8 cellular contexts compared by ENCODE assay signal in genomic region chr16:67841198-67841815, GRCh38. TPM values are rescaled to one million over a fixed set of nuclear protein-coding genes. Genes with fewer than 3 reads are reported as not detected.
DNase-seq lines count a peak whose midpoint lies in the region; ATAC-seq, FAIRE-seq and TF ChIP-seq lines count a peak whose summit lies in the region.

No MANE protein-coding gene starts in this region.

- peaks cover 14% of the 10 kb centered on the region for H3K36me3 ChIP-seq in K562 (ENCODE audit: control insufficient read depth, insufficient read depth, low read length)
- no peaks in the 10 kb centered on the region for H3K36me3 ChIP-seq in lung (ENCODE audit: control insufficient read depth in 2 of 2, insufficient read depth in 2 of 2, low read length in 2 of 2)
- no peaks in the 10 kb centered on the region for H3K36me3 ChIP-seq in transverse colon

- H3K36me3 Mint-ChIP-seq in activated naive CD4-positive, alpha-beta T cell treated with anti-CD3 and anti-CD28 coated beads for 36 hours (ENCODE audit: low read depth): peaks cover 4% of the 10 kb centered on the region

- no peaks in the 10 kb centered on the region for H3K9me3 Mint-ChIP-seq in activated naive CD4-positive, alpha-beta T cell treated with anti-CD3 and anti-CD28 coated beads for 36 hours

- FAIRE-seq in K562 (lab: Jason Lieb, UNC): no peak

- ATAC-seq in K562 (peak; percentile 32), lung (ENCODE audit: insufficient read depth, low FRiP score) (no peak), GM19023 (IDR thresholded peaks at IDR 0.05; ENCODE audit: unreplicated experiment) (no peak)

- no peak for TF ChIP-seq CTCF in K562 (IDR thresholded peaks at IDR 0.05 in 2 of 3, conservative IDR thresholded peaks at IDR 0.05 in 1 of 3; ENCODE audit: insufficient read depth in 2 of 3, low read depth in 1 of 3, low read length in 3 of 3)
- TF ChIP-seq CTCF in lung (IDR thresholded peaks at IDR 0.05; ENCODE audit: control extremely low read depth, extremely low read depth): no peak
- no peak for TF ChIP-seq CTCF in transverse colon (IDR thresholded peaks at IDR 0.05)

- H3K4me1 ChIP-seq in K562 (replicated peaks in 1 of 2; ENCODE audit: control insufficient read depth in 2 of 2, insufficient read depth in 2 of 2, low read length in 2 of 2) (peaks cover 34 to 40% of the 10 kb centered on the region in 2 experiments), lung (ENCODE audit: control insufficient read depth in 2 of 2, insufficient read depth in 2 of 2, low read length in 2 of 2) (peaks cover 14 to 17% of the 10 kb centered on the region in 2 donors), transverse colon (peaks cover 32 to 40% (median 36%) of the 10 kb centered on the region in 4 donors)

- peak overlapping the region; percentile 99 for H3K27ac ChIP-seq in K562 (ENCODE audit: extremely low read depth, low read depth, low read length)
- H3K27ac ChIP-seq in lung (ENCODE audit: low read depth in 1 of 2, low read length in 1 of 2): peak overlapping the region; percentile 95 to 97
- H3K27ac ChIP-seq in transverse colon: peak overlapping the region; percentile 95 to 98 (median 97)

- H3K9me3 ChIP-seq in K562 (replicated peaks; ENCODE audit: control insufficient read depth, insufficient read depth, low read depth, low read length) (no peaks in the 10 kb centered on the region), lung (ENCODE audit: control insufficient read depth in 2 of 2, insufficient read depth in 1 of 2, low read length in 1 of 2) (no peaks in the 10 kb centered on the region), transverse colon (no peaks in the 10 kb centered on the region)

- TF ChIP-seq RAD21 in K562 (CRISPR knock-in tag; conservative IDR thresholded peaks at IDR 0.05 in 1 of 2, IDR thresholded peaks at IDR 0.05 in 1 of 2): no peak

- POLR2A ChIA-PET in K562 (lab: Yijun Ruan, JAX): interaction anchor here (0.7 to 1.1 kb wide), 3 partner anchors 32 to 136 kb away, joined by 3 to 4 read pairs (median 3); partner anchors contain the start of gene EDC4

- H3K27ac Mint-ChIP-seq in activated naive CD4-positive, alpha-beta T cell treated with anti-CD3 and anti-CD28 coated beads for 36 hours: peak overlapping the region; percentile 98

- H3K79me2 ChIP-seq in K562 (ENCODE audit: control insufficient read depth, insufficient read depth, low read length): peaks cover 40% of the 10 kb centered on the region

- TF ChIP-seq EP300 in K562 (IDR thresholded peaks at IDR 0.05; ENCODE audit: low read length) (no peak), transverse colon (IDR thresholded peaks at IDR 0.05; ENCODE audit: low read depth) (no peak)

- intact Hi-C loops in activated naive CD4-positive, alpha-beta T cell treated with anti-CD3 and anti-CD28 coated beads for 36 hours (cut with micrococcal nuclease): loop anchor here (5.0 kb wide), 1 partner anchor 594 kb away; the partner anchor contains the start of genes FHOD1 and SLC9A5
- intact Hi-C loops in K562 (cut with micrococcal nuclease): no loop called here
- intact Hi-C loops in transverse colon (cut with DNase I; ENCODE audit: low total_unique reads): no loop called here

- TSS peak; percentile 81 for BruUV-seq in K562 (replicated peaks; lab: Mats Ljungman, UMichigan)

- no peak for TF ChIP-seq POLR2A in K562 (conservative IDR thresholded peaks at IDR 0.05)
- no peak for TF ChIP-seq POLR2A in transverse colon (IDR thresholded peaks at IDR 0.05)

- H3K4me3 ChIP-seq in K562: peak overlapping the region; percentile 83
- H3K4me3 ChIP-seq in lung: no peak overlapping the region
- peak overlapping the region in 3 of 4 donors; percentile 51 to 83 (median 82) for H3K4me3 ChIP-seq in transverse colon

- no peak for DNase-seq in activated naive CD4-positive, alpha-beta T cell treated with anti-CD3 and anti-CD28 coated beads for 36 hours
- DNase-seq in activated naive CD4-positive, alpha-beta T cell (lab: John Stamatoyannopoulos, UW): no peak
- DNase-seq in K562 (ENCODE audit: extremely low read depth in 1 of 4, low spot score in 3 of 4) (peak in 1 of 4 experiments; percentile 37), lung (ENCODE audit: low spot score) (no peak), transverse colon (no peak), putamen (ENCODE audit: low spot score) (no peak), NOMO-1 (lab: John Stamatoyannopoulos, UW; ENCODE audit: unreplicated experiment in 2 of 2) (no peak)

- H3K27me3 Mint-ChIP-seq in activated naive CD4-positive, alpha-beta T cell treated with anti-CD3 and anti-CD28 coated beads for 36 hours (ENCODE audit: low read depth): no peaks in the 10 kb centered on the region

- peak overlapping the region; percentile 100 for H2AFZ ChIP-seq in K562 (ENCODE audit: low read depth, low read length)

- in situ Hi-C loops in K562 (cut with MboI): no loop called here
- in situ Hi-C loops in transverse colon (cut with MboI; ENCODE audit: low pct_ligation_motif_present in 1 of 4, low pct_unique_long_range_greater_than_20kb in 1 of 4, low sequenced_read_pairs in 3 of 4): no loop called here

- peaks cover 33% of the 10 kb centered on the region for H3K4me1 Mint-ChIP-seq in activated naive CD4-positive, alpha-beta T cell treated with anti-CD3 and anti-CD28 coated beads for 36 hours (ENCODE audit: low read depth)

- no peaks in the 10 kb centered on the region; the same call in 1 of the 2 replicates for H4K20me1 ChIP-seq in K562 (replicated peaks; ENCODE audit: control insufficient read depth, insufficient read depth, low read length)

- H3K27me3 ChIP-seq in K562 (ENCODE audit: control insufficient read depth in 2 of 2, insufficient read depth in 2 of 2, low read length in 2 of 2) (no peaks in the 10 kb centered on the region), lung (ENCODE audit: control insufficient read depth, insufficient read depth) (no peaks in the 10 kb centered on the region), transverse colon (no peaks in the 10 kb centered on the region)

- peak overlapping the region; percentile 91 for H3K4me3 Mint-ChIP-seq in activated naive CD4-positive, alpha-beta T cell treated with anti-CD3 and anti-CD28 coated beads for 36 hours

- peak overlapping the region; percentile 97 for H3K4me2 ChIP-seq in K562 (ENCODE audit: insufficient read depth, low read length)

- no peaks in the 10 kb centered on the region for H3K9me1 ChIP-seq in K562 (ENCODE audit: control insufficient read depth, insufficient read depth, low read length)

- 14% methylated on average over 17 of the region's 17 CpGs for WGBS in K562 (ENCODE audit: insufficient coverage, low coverage, missing lambda C conversion rate)
- 52 to 68% methylated on average over 17 of the region's 17 CpGs for WGBS in lung, 2 donors
- WGBS in transverse colon (ENCODE audit: low coverage in 1 of 2), 2 donors: 42 to 55% methylated on average over 12 to 17 of the region's 17 CpGs

- CTCF ChIA-PET in activated naive CD4-positive, alpha-beta T cell treated with anti-CD3 and anti-CD28 coated beads for 36 hours (lab: Charles Lee): interaction anchor here (0.6 to 1.5 kb wide), 5 partner anchors 25 to 239 kb away, joined by 3 to 7 read pairs (median 3); no protein-coding TSS in a partner anchor
- CTCF ChIA-PET in K562 (lab: Yijun Ruan, JAX; ENCODE audit: low intra/inter-chr PET ratio): interaction anchor here (0.7 kb wide), 1 partner anchor 24 kb away, joined by 3 read pairs; no protein-coding TSS in a partner anchor

- H3K9ac ChIP-seq in K562 (ENCODE audit: insufficient read depth in 1 of 2, low read depth in 2 of 2, low read length in 2 of 2): peak overlapping the region; percentile 94 to 98

RNA-seq across cellular contexts. Expression of gene THAP11, which starts 0.8 kb away (rescaled TPM):
- total RNA-seq in activated naive CD4-positive, alpha-beta T cell treated with anti-CD3 and anti-CD28 coated beads for 36 hours: 10 to 100 TPM; 19.9 to 20.6 TPM
- total RNA-seq in K562 (2011; cell fraction: chromatin; rRNA removed; ENCODE audit: low replicate concordance): 4.2 and 10.7 TPM in 2 replicates
- total RNA-seq in K562 (2011; cell fraction: nucleolus; rRNA removed): 12.9 and 13.3 TPM in 2 replicates
- 9.1 and 9.5 TPM in 2 replicates for total RNA-seq in K562 (2011; cell fraction: nucleoplasm; rRNA removed)
- total RNA-seq in K562 (2014; rRNA removed): 31.6 and 38.1 TPM in 2 replicates
- 12.4 and 13.5 TPM in 2 replicates for total RNA-seq in K562 (2014; rRNA removed; fragmentation: Illumina TruSeq; extraction: Trizol)
- 21.1 and 21.5 TPM in 2 replicates for total RNA-seq in K562 (2015; rRNA removed; fragmentation: Illumina TruSeq; extraction: Trizol)
- total RNA-seq in K562 (2021): 30.1 TPM in 2 replicates
- 22.5 TPM in 2 replicates for polyA plus RNA-seq in K562 (2011; rRNA removed)
- polyA plus RNA-seq in K562 (2011; cell fraction: cytosol; rRNA removed): 23.6 and 48.9 TPM in 2 replicates
- 14.9 and 15.4 TPM in 2 replicates for polyA plus RNA-seq in K562 (2011; cell fraction: nucleus; rRNA removed)
- polyA plus RNA-seq in K562 (2012): 18.6 and 23.6 TPM in 2 replicates
- polyA plus RNA-seq in K562 (2014; fragmentation: Illumina TruSeq; extraction: Trizol): 12.0 and 14.7 TPM in 2 replicates
- 1 to 10 TPM; 2.4 to 3.6 TPM for polyA plus RNA-seq in K562 (2014; fragmentation: Nextera tagmentation; extraction: Ambion mirVana)
- 21.4 and 24.7 TPM in 2 replicates for polyA plus RNA-seq in K562 (2014; rRNA removed)
- 12.6 and 16.7 TPM in 2 replicates for polyA minus RNA-seq in K562 (2011; rRNA and poly(A)+ RNA removed)
- polyA minus RNA-seq in K562 (2011; cell fraction: cytosol; rRNA and poly(A)+ RNA removed): 13.6 and 15.6 TPM in 2 replicates
- polyA minus RNA-seq in K562 (2011; cell fraction: nucleus; rRNA and poly(A)+ RNA removed): 5.3 and 7.9 TPM in 2 replicates
- 10 to 100 TPM; 27.8 to 31.1 TPM for total RNA-seq in lung
- polyA plus RNA-seq in lung: 10 to 100 TPM in 1 of 2 donors, 1 to 10 TPM in 1; 9.6 to 21.5 TPM
- 10 to 100 TPM; 24.7 to 44.1 (median 32.7) TPM for total RNA-seq in transverse colon

RNA-seq across cellular contexts. Expression of gene NUTF2, which starts 5.4 kb away (rescaled TPM):
- total RNA-seq in activated naive CD4-positive, alpha-beta T cell treated with anti-CD3 and anti-CD28 coated beads for 36 hours: 100 to 1,000 TPM; 165 to 171 TPM
- 64.0 and 124 TPM in 2 replicates for total RNA-seq in K562 (2011; cell fraction: chromatin; rRNA removed; ENCODE audit: low replicate concordance)
- total RNA-seq in K562 (2011; cell fraction: nucleolus; rRNA removed): 96.3 and 98.1 TPM in 2 replicates
- total RNA-seq in K562 (2011; cell fraction: nucleoplasm; rRNA removed): 87.5 and 97.2 TPM in 2 replicates
- 118 and 124 TPM in 2 replicates for total RNA-seq in K562 (2014; rRNA removed)
- 106 and 111 TPM in 2 replicates for total RNA-seq in K562 (2014; rRNA removed; fragmentation: Illumina TruSeq; extraction: Trizol)
- total RNA-seq in K562 (2015; rRNA removed; fragmentation: Illumina TruSeq; extraction: Trizol): 129 and 147 TPM in 2 replicates
- total RNA-seq in K562 (2021): 141 and 146 TPM in 2 replicates
- 125 and 181 TPM in 2 replicates for polyA plus RNA-seq in K562 (2011; rRNA removed)
- 221 and 371 TPM in 2 replicates for polyA plus RNA-seq in K562 (2011; cell fraction: cytosol; rRNA removed)
- polyA plus RNA-seq in K562 (2011; cell fraction: nucleus; rRNA removed): 195 and 197 TPM in 2 replicates
- polyA plus RNA-seq in K562 (2012): 129 and 256 TPM in 2 replicates
- polyA plus RNA-seq in K562 (2014; fragmentation: Illumina TruSeq; extraction: Trizol): 199 and 236 TPM in 2 replicates
- polyA plus RNA-seq in K562 (2014; fragmentation: Nextera tagmentation; extraction: Ambion mirVana): 100 to 1,000 TPM; 244 to 246 TPM
- polyA plus RNA-seq in K562 (2014; rRNA removed): 183 and 248 TPM in 2 replicates
- 180 and 188 TPM in 2 replicates for polyA minus RNA-seq in K562 (2011; rRNA and poly(A)+ RNA removed)
- 133 and 184 TPM in 2 replicates for polyA minus RNA-seq in K562 (2011; cell fraction: cytosol; rRNA and poly(A)+ RNA removed)
- polyA minus RNA-seq in K562 (2011; cell fraction: nucleus; rRNA and poly(A)+ RNA removed): 39.2 and 62.3 TPM in 2 replicates
- total RNA-seq in lung: 10 to 100 TPM; 49.7 to 98.9 TPM
- 100 to 1,000 TPM; 104 to 164 TPM for polyA plus RNA-seq in lung
- 100 to 1,000 TPM in 1 of 4 donors, 10 to 100 TPM in 3; 75.2 to 131 (median 89.0) TPM for total RNA-seq in transverse colon

RNA-seq across cellular contexts. Expression of gene CENPT, which starts 6.2 kb away (rescaled TPM):
- total RNA-seq in activated naive CD4-positive, alpha-beta T cell treated with anti-CD3 and anti-CD28 coated beads for 36 hours: 10 to 100 TPM; 43.7 to 45.8 TPM
- 148 and 303 TPM in 2 replicates for total RNA-seq in K562 (2011; cell fraction: chromatin; rRNA removed; ENCODE audit: low replicate concordance)
- total RNA-seq in K562 (2011; cell fraction: nucleolus; rRNA removed): 234 and 236 TPM in 2 replicates
- 115 and 154 TPM in 2 replicates for total RNA-seq in K562 (2011; cell fraction: nucleoplasm; rRNA removed)
- 67.1 and 73.7 TPM in 2 replicates for total RNA-seq in K562 (2014; rRNA removed)
- total RNA-seq in K562 (2014; rRNA removed; fragmentation: Illumina TruSeq; extraction: Trizol): 15.1 and 20.1 TPM in 2 replicates
- 37.7 and 39.7 TPM in 2 replicates for total RNA-seq in K562 (2015; rRNA removed; fragmentation: Illumina TruSeq; extraction: Trizol)
- total RNA-seq in K562 (2021): 62.9 and 65.7 TPM in 2 replicates
- 44.1 and 57.0 TPM in 2 replicates for polyA plus RNA-seq in K562 (2011; rRNA removed)
- polyA plus RNA-seq in K562 (2011; cell fraction: cytosol; rRNA removed): 50.3 and 77.4 TPM in 2 replicates
- polyA plus RNA-seq in K562 (2011; cell fraction: nucleus; rRNA removed): 431 and 574 TPM in 2 replicates
- 56.5 and 66.4 TPM in 2 replicates for polyA plus RNA-seq in K562 (2012)
- polyA plus RNA-seq in K562 (2014; fragmentation: Illumina TruSeq; extraction: Trizol): 55.2 and 57.7 TPM in 2 replicates
- polyA plus RNA-seq in K562 (2014; fragmentation: Nextera tagmentation; extraction: Ambion mirVana): 1 to 10 TPM; 3.6 to 8.3 TPM
- 89.1 and 94.2 TPM in 2 replicates for polyA plus RNA-seq in K562 (2014; rRNA removed)
- polyA minus RNA-seq in K562 (2011; rRNA and poly(A)+ RNA removed): 22.1 and 23.9 TPM in 2 replicates
- polyA minus RNA-seq in K562 (2011; cell fraction: cytosol; rRNA and poly(A)+ RNA removed): 24.4 and 24.6 TPM in 2 replicates
- polyA minus RNA-seq in K562 (2011; cell fraction: nucleus; rRNA and poly(A)+ RNA removed): 66.0 and 75.9 TPM in 2 replicates
- total RNA-seq in lung: 10 to 100 TPM; 28.5 to 35.4 TPM
- polyA plus RNA-seq in lung: 10 to 100 TPM; 30.6 to 47.5 TPM
- 100 to 1,000 TPM in 2 of 4 donors, 10 to 100 TPM in 2; 58.2 to 248 (median 100) TPM for total RNA-seq in transverse colon

RNA-seq across cellular contexts. Expression of gene EDC4, which starts 31.5 kb away (rescaled TPM):
- 10 to 100 TPM; 72.2 to 78.7 TPM for total RNA-seq in activated naive CD4-positive, alpha-beta T cell treated with anti-CD3 and anti-CD28 coated beads for 36 hours
- total RNA-seq in K562 (2011; cell fraction: chromatin; rRNA removed; ENCODE audit: low replicate concordance): 174 and 524 TPM in 2 replicates
- 286 and 293 TPM in 2 replicates for total RNA-seq in K562 (2011; cell fraction: nucleolus; rRNA removed)
- total RNA-seq in K562 (2011; cell fraction: nucleoplasm; rRNA removed): 178 and 194 TPM in 2 replicates
- total RNA-seq in K562 (2014; rRNA removed) (84.6 and 102 TPM in 2 replicates), K562 (2014; rRNA removed; fragmentation: Illumina TruSeq; extraction: Trizol) (59.5 and 74.0 TPM in 2 replicates), K562 (2015; rRNA removed; fragmentation: Illumina TruSeq; extraction: Trizol) (68.9 and 71.2 TPM in 2 replicates), K562 (2021) (111 and 131 TPM in 2 replicates), lung (10 to 100 TPM; 41.9 to 60.5 TPM), transverse colon (100 to 1,000 TPM in 2 of 4 donors, 10 to 100 TPM in 2; 76.4 to 162 (median 105) TPM)
- polyA plus RNA-seq in K562 (2011; rRNA removed) (63.0 and 84.1 TPM in 2 replicates), K562 (2014; fragmentation: Illumina TruSeq; extraction: Trizol) (106 and 113 TPM in 2 replicates), K562 (2014; fragmentation: Nextera tagmentation; extraction: Ambion mirVana) (1 to 10 TPM; 1.1 to 2.7 TPM), K562 (2014; rRNA removed) (72.2 and 91.1 TPM in 2 replicates), lung (10 to 100 TPM; 33.5 to 37.0 TPM)
- 87.9 and 129 TPM in 2 replicates for polyA plus RNA-seq in K562 (2011; cell fraction: cytosol; rRNA removed)
- polyA plus RNA-seq in K562 (2011; cell fraction: nucleus; rRNA removed): 408 and 453 TPM in 2 replicates
- 75.2 and 111 TPM in 2 replicates for polyA plus RNA-seq in K562 (2012)
- 56.9 and 154 TPM in 2 replicates for polyA minus RNA-seq in K562 (2011; rRNA and poly(A)+ RNA removed)
- 115 and 124 TPM in 2 replicates for polyA minus RNA-seq in K562 (2011; cell fraction: cytosol; rRNA and poly(A)+ RNA removed)
- polyA minus RNA-seq in K562 (2011; cell fraction: nucleus; rRNA and poly(A)+ RNA removed): 72.2 and 91.3 TPM in 2 replicates

RNA-seq across cellular contexts. Expression of gene TSNAXIP1, which starts 34.6 kb away (rescaled TPM):
- total RNA-seq in activated naive CD4-positive, alpha-beta T cell treated with anti-CD3 and anti-CD28 coated beads for 36 hours: under 1 TPM; 0.35 to 0.50 TPM
- 0.86 TPM in 1 of 2 replicates, not detected in the other for total RNA-seq in K562 (2011; cell fraction: chromatin; rRNA removed; ENCODE audit: low replicate concordance)
- total RNA-seq in K562 (2011; cell fraction: nucleolus; rRNA removed): 0.39 and 0.67 TPM in 2 replicates
- total RNA-seq in K562 (2011; cell fraction: nucleoplasm; rRNA removed): 0.15 TPM in 1 of 2 replicates, not detected in the other
- total RNA-seq in K562 (2014; rRNA removed) (not detected in 2 replicates), K562 (2014; rRNA removed; fragmentation: Illumina TruSeq; extraction: Trizol) (not detected in 2 replicates), K562 (2015; rRNA removed; fragmentation: Illumina TruSeq; extraction: Trizol) (0.11 and 0.14 TPM in 2 replicates), K562 (2021) (not detected in 2 replicates), lung (1 to 10 TPM; 5.0 to 8.7 TPM), transverse colon (under 1 TPM in 1 of 4 donors, not detected in 3; 0.55 TPM)
- polyA plus RNA-seq in K562 (2011; rRNA removed) (0.11 and 0.12 TPM in 2 replicates), K562 (2014; fragmentation: Illumina TruSeq; extraction: Trizol) (0.04 and 0.22 TPM in 2 replicates), K562 (2014; fragmentation: Nextera tagmentation; extraction: Ambion mirVana) (under 1 TPM in 1 of 2 experiments, not detected in 1; 0.03 TPM), K562 (2014; rRNA removed) (0.24 and 0.35 TPM in 2 replicates), lung (1 to 10 TPM; 4.1 to 5.0 TPM)
- polyA plus RNA-seq in K562 (2011; cell fraction: cytosol; rRNA removed): 0.04 and 0.21 TPM in 2 replicates
- 1.6 and 1.9 TPM in 2 replicates for polyA plus RNA-seq in K562 (2011; cell fraction: nucleus; rRNA removed)
- polyA plus RNA-seq in K562 (2012): 0.10 TPM in 1 of 2 replicates, not detected in the other
- polyA minus RNA-seq in K562 (2011; rRNA and poly(A)+ RNA removed): 0.24 and 0.39 TPM in 2 replicates
- polyA minus RNA-seq in K562 (2011; cell fraction: cytosol; rRNA and poly(A)+ RNA removed): not detected in 2 replicates
- 0.13 TPM in 1 of 2 replicates, not detected in the other for polyA minus RNA-seq in K562 (2011; cell fraction: nucleus; rRNA and poly(A)+ RNA removed)
